ENCODE assay signal across 16 cellular contexts in genomic region chr3:183830187-183830586, GRCh38.
"Had no signal": no experiment of that assay in that cellular context is flagged by ENCODE, and none has a peak within 500 bp of the region (broad histone marks: within the 10 kb centered on the region; RNA-seq: fewer than 3 reads in every experiment).

No MANE protein-coding gene starts in this region.

- H3K27ac Mint-ChIP-seq: memory B cell; mesothelial cell of epicardium; stimulated activated effector memory CD8-positive, alpha-beta T cell treated with anti-CD3 and anti-CD28 coated beads, Interleukin-12 subunit alpha, Interleukin-12 subunit beta, amount 100 ng/mL, for 72 hours had no signal

- H3K4me1 Mint-ChIP-seq: memory B cell; stimulated activated effector memory CD8-positive, alpha-beta T cell treated with anti-CD3 and anti-CD28 coated beads, Interleukin-12 subunit alpha, Interleukin-12 subunit beta, amount 100 ng/mL, for 72 hours had no signal

- H3K36me3 Mint-ChIP-seq: natural killer cell treated with Interleukin-12 subunit alpha and Interleukin-12 subunit beta and Interleukin-15 and Interleukin-18, amount 100 ng/mL, for 72 hours had no signal

- DNase-seq: effector CD4-positive, alpha-beta T cell; mucosa of descending colon; naive B cell; right cardiac atrium; sigmoid colon; stimulated activated CD4-positive, alpha-beta T cell treated with anti-CD3 and anti-CD28 coated beads, Interleukin-2, amount 100 ng/mL, for 24 hours; stimulated activated CD4-positive, alpha-beta T cell treated with anti-CD3 and anti-CD28 coated beads, Interleukin-4, amount 100 ng/mL, for 24 hours; stimulated activated naive CD8-positive, alpha-beta T cell treated with anti-CD3 and anti-CD28 coated beads, Interleukin-15, Interleukin-2, amounts not matched to agents 100 U/mL and 50 U/mL, for 24 hours; testis; tibial artery; upper lobe of left lung had no signal

- H3K4me3 Mint-ChIP-seq: memory B cell; mesothelial cell of epicardium; naive B cell; natural killer cell treated with Interleukin-12 subunit alpha and Interleukin-12 subunit beta and Interleukin-15 and Interleukin-18, amount 100 ng/mL, for 72 hours; neural crest cell; stimulated activated effector memory CD8-positive, alpha-beta T cell treated with anti-CD3 and anti-CD28 coated beads, Interleukin-12 subunit alpha, Interleukin-12 subunit beta, amount 100 ng/mL, for 72 hours had no signal

- H3K9me3 Mint-ChIP-seq: memory B cell; mesothelial cell of epicardium; naive B cell; natural killer cell treated with Interleukin-12 subunit alpha and Interleukin-12 subunit beta and Interleukin-15 and Interleukin-18, amount 100 ng/mL, for 72 hours; neural crest cell; stimulated activated effector memory CD8-positive, alpha-beta T cell treated with anti-CD3 and anti-CD28 coated beads, Interleukin-12 subunit alpha, Interleukin-12 subunit beta, amount 100 ng/mL, for 72 hours had no signal

- H3K27me3 Mint-ChIP-seq: memory B cell; naive B cell; natural killer cell treated with Interleukin-12 subunit alpha and Interleukin-12 subunit beta and Interleukin-15 and Interleukin-18, amount 100 ng/mL, for 72 hours had no signal
